Comparison of ENCODE assay signal across 1 cellular context in the genomic region with DNA sequence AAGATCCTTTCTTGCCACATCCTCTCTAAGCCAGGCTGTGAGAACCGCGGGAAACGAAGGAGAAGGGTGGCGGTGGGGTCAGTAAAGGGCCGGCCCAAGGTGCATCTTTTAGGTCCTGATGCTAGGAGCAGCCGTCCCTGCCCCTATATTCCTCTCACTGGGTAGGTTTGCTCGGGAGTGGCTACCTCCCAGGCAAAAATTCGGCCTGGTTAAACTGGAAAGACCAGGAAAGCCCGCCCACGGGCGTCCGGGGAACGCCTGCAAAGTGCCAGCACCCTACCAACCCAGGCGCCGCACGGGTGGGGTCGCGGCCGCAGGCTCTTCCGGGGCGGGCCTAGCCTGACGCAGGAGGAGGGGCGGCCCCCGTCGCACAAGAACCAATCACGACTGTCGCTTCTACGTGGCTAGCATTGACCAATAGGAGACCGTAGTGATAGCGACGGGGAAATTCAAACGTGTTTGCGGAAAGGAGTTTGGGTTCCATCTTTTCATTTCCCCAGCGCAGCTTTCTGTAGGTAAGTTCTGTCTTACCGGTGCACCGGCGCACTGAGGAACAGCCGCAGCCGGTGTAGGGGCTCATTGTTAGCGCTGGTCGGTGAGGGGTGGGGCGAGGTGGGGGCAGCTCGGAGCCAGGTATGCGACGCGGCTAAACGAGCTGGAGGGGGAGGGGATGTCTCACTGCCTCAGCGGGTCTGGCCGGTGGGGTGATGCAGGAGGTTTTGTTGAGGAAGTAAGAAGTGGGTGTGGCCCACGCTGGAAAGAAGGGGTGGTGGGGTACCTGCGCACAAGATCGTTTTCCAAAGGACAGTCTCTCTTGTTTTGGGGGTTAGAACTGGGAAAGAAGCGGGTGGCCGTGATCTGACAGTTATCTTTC.
TF ChIP-seq lines count a peak whose summit lies in the region.

A gene (plus strand): TSS at position 451 of the 874 bp plus-strand sequence. CDS start 1,195 bp downstream, outside the sequence.

TF ChIP-seq in HepG2, 621 proteins besides CTCF, POLR2A, EP300 and RAD21 (continued from another document and continues in another):
- TF ChIP-seq, protein P1, sequence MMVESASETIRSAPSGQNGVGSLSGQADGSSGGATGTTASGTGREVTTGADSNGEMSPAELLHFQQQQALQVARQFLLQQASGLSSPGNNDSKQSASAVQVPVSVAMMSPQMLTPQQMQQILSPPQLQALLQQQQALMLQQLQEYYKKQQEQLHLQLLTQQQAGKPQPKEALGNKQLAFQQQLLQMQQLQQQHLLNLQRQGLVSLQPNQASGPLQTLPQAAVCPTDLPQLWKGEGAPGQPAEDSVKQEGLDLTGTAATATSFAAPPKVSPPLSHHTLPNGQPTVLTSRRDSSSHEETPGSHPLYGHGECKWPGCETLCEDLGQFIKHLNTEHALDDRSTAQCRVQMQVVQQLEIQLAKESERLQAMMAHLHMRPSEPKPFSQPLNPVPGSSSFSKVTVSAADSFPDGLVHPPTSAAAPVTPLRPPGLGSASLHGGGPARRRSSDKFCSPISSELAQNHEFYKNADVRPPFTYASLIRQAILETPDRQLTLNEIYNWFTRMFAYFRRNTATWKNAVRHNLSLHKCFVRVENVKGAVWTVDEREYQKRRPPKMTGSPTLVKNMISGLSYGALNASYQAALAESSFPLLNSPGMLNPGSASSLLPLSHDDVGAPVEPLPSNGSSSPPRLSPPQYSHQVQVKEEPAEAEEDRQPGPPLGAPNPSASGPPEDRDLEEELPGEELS (CRISPR knock-in tag; IDR thresholded peaks at IDR 0.05) = no peak
- no peak for TF ChIP-seq ZNF225 (CRISPR knock-in tag; IDR thresholded peaks at IDR 0.05)
- TF ChIP-seq, protein P2, sequence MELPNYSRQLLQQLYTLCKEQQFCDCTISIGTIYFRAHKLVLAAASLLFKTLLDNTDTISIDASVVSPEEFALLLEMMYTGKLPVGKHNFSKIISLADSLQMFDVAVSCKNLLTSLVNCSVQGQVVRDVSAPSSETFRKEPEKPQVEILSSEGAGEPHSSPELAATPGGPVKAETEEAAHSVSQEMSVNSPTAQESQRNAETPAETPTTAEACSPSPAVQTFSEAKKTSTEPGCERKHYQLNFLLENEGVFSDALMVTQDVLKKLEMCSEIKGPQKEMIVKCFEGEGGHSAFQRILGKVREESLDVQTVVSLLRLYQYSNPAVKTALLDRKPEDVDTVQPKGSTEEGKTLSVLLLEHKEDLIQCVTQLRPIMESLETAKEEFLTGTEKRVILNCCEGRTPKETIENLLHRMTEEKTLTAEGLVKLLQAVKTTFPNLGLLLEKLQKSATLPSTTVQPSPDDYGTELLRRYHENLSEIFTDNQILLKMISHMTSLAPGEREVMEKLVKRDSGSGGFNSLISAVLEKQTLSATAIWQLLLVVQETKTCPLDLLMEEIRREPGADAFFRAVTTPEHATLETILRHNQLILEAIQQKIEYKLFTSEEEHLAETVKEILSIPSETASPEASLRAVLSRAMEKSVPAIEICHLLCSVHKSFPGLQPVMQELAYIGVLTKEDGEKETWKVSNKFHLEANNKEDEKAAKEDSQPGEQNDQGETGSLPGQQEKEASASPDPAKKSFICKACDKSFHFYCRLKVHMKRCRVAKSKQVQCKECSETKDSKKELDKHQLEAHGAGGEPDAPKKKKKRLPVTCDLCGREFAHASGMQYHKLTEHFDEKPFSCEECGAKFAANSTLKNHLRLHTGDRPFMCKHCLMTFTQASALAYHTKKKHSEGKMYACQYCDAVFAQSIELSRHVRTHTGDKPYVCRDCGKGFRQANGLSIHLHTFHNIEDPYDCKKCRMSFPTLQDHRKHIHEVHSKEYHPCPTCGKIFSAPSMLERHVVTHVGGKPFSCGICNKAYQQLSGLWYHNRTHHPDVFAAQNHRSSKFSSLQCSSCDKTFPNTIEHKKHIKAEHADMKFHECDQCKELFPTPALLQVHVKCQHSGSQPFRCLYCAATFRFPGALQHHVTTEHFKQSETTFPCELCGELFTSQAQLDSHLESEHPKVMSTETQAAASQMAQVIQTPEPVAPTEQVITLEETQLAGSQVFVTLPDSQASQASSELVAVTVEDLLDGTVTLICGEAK (IDR thresholded peaks at IDR 0.05) = no peak
- TF ChIP-seq, protein P2 (CRISPR knock-in tag; IDR thresholded peaks at IDR 0.05) = no peak
- TF ChIP-seq, protein P3, sequence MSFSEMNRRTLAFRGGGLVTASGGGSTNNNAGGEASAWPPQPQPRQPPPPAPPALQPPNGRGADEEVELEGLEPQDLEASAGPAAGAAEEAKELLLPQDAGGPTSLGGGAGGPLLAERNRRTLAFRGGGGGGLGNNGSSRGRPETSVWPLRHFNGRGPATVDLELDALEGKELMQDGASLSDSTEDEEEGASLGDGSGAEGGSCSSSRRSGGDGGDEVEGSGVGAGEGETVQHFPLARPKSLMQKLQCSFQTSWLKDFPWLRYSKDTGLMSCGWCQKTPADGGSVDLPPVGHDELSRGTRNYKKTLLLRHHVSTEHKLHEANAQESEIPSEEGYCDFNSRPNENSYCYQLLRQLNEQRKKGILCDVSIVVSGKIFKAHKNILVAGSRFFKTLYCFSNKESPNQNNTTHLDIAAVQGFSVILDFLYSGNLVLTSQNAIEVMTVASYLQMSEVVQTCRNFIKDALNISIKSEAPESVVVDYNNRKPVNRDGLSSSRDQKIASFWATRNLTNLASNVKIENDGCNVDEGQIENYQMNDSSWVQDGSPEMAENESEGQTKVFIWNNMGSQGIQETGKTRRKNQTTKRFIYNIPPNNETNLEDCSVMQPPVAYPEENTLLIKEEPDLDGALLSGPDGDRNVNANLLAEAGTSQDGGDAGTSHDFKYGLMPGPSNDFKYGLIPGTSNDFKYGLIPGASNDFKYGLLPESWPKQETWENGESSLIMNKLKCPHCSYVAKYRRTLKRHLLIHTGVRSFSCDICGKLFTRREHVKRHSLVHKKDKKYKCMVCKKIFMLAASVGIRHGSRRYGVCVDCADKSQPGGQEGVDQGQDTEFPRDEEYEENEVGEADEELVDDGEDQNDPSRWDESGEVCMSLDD (CRISPR knock-in tag; IDR thresholded peaks at IDR 0.05; ENCODE audit: borderline replicate concordance) = no peak
- TF ChIP-seq ZNF484 (CRISPR knock-in tag; IDR thresholded peaks at IDR 0.05; ENCODE audit: borderline replicate concordance, low read depth) = no peak
- TF ChIP-seq ZNF773 (CRISPR knock-in tag; IDR thresholded peaks at IDR 0.05; ENCODE audit: borderline replicate concordance) = no peak
- 0 out of 2 replicates have a peak, but pooled peaks have one; percentile 68 for TF ChIP-seq THYN1 (CRISPR knock-in tag; IDR thresholded peaks at IDR 0.05; ENCODE audit: borderline replicate concordance, low read depth)
- no peak for TF ChIP-seq ZNF674 (CRISPR knock-in tag; IDR thresholded peaks at IDR 0.05; ENCODE audit: low read depth)
- TF ChIP-seq ZNF605 (CRISPR knock-in tag; IDR thresholded peaks at IDR 0.05) = peak; percentile 42
- no peak for TF ChIP-seq ATAD3A (CRISPR knock-in tag; IDR thresholded peaks at IDR 0.05)
- 0 out of 2 replicates have a peak, but pooled peaks have one; percentile 56 for TF ChIP-seq ZNF816 (CRISPR knock-in tag; IDR thresholded peaks at IDR 0.05; ENCODE audit: borderline replicate concordance)
- TF ChIP-seq TBP (CRISPR knock-in tag; IDR thresholded peaks at IDR 0.05) = 0 out of 2 replicates have a peak, but pooled peaks have one; percentile 27
- TF ChIP-seq, protein P4, sequence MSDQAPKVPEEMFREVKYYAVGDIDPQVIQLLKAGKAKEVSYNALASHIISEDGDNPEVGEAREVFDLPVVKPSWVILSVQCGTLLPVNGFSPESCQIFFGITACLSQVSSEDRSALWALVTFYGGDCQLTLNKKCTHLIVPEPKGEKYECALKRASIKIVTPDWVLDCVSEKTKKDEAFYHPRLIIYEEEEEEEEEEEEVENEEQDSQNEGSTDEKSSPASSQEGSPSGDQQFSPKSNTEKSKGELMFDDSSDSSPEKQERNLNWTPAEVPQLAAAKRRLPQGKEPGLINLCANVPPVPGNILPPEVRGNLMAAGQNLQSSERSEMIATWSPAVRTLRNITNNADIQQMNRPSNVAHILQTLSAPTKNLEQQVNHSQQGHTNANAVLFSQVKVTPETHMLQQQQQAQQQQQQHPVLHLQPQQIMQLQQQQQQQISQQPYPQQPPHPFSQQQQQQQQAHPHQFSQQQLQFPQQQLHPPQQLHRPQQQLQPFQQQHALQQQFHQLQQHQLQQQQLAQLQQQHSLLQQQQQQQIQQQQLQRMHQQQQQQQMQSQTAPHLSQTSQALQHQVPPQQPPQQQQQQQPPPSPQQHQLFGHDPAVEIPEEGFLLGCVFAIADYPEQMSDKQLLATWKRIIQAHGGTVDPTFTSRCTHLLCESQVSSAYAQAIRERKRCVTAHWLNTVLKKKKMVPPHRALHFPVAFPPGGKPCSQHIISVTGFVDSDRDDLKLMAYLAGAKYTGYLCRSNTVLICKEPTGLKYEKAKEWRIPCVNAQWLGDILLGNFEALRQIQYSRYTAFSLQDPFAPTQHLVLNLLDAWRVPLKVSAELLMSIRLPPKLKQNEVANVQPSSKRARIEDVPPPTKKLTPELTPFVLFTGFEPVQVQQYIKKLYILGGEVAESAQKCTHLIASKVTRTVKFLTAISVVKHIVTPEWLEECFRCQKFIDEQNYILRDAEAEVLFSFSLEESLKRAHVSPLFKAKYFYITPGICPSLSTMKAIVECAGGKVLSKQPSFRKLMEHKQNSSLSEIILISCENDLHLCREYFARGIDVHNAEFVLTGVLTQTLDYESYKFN (CRISPR knock-in tag; conservative IDR thresholded peaks at IDR 0.05) = no peak; the same call in 1 of the 2 replicates
- no peak for TF ChIP-seq ZNF678 (CRISPR knock-in tag; IDR thresholded peaks at IDR 0.05)
- TF ChIP-seq, protein P5, sequence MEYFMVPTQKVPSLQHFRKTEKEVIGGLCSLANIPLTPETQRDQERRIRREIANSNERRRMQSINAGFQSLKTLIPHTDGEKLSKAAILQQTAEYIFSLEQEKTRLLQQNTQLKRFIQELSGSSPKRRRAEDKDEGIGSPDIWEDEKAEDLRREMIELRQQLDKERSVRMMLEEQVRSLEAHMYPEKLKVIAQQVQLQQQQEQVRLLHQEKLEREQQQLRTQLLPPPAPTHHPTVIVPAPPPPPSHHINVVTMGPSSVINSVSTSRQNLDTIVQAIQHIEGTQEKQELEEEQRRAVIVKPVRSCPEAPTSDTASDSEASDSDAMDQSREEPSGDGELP (IDR thresholded peaks at IDR 0.05; ENCODE audit: borderline replicate concordance, low read depth) = no peak
- TF ChIP-seq DPF2 (CRISPR knock-in tag; IDR thresholded peaks at IDR 0.05; ENCODE audit: borderline replicate concordance, low read depth) = no peak
- TF ChIP-seq EED (CRISPR knock-in tag; IDR thresholded peaks at IDR 0.05) = no peak
- no peak for TF ChIP-seq ZNF343 (CRISPR knock-in tag; IDR thresholded peaks at IDR 0.05)
- no peak for TF ChIP-seq TMF1 (CRISPR knock-in tag; IDR thresholded peaks at IDR 0.05; ENCODE audit: low read depth)
- peak; percentile 98 for TF ChIP-seq SIN3A (IDR thresholded peaks at IDR 0.05; ENCODE audit: borderline replicate concordance, low read depth, low read length)
- TF ChIP-seq CBX2 (IDR thresholded peaks at IDR 0.05; ENCODE audit: low read depth, low read length) = no peak
- no peak for TF ChIP-seq CBX2 (CRISPR knock-in tag; IDR thresholded peaks at IDR 0.05; ENCODE audit: low read depth)
- TF ChIP-seq AKAP8 (CRISPR knock-in tag; IDR thresholded peaks at IDR 0.05) = no peak
- TF ChIP-seq, protein P6, sequence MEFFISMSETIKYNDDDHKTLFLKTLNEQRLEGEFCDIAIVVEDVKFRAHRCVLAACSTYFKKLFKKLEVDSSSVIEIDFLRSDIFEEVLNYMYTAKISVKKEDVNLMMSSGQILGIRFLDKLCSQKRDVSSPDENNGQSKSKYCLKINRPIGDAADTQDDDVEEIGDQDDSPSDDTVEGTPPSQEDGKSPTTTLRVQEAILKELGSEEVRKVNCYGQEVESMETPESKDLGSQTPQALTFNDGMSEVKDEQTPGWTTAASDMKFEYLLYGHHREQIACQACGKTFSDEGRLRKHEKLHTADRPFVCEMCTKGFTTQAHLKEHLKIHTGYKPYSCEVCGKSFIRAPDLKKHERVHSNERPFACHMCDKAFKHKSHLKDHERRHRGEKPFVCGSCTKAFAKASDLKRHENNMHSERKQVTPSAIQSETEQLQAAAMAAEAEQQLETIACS (CRISPR knock-in tag; IDR thresholded peaks at IDR 0.05) = no peak
- TF ChIP-seq BHLHE40 (IDR thresholded peaks at IDR 0.05; ENCODE audit: low read length) = peak; percentile 60
- TF ChIP-seq ASH2L (IDR thresholded peaks at IDR 0.05; ENCODE audit: insufficient read length, low read depth, low read length) = peak; percentile 56
- TF ChIP-seq, protein P7, sequence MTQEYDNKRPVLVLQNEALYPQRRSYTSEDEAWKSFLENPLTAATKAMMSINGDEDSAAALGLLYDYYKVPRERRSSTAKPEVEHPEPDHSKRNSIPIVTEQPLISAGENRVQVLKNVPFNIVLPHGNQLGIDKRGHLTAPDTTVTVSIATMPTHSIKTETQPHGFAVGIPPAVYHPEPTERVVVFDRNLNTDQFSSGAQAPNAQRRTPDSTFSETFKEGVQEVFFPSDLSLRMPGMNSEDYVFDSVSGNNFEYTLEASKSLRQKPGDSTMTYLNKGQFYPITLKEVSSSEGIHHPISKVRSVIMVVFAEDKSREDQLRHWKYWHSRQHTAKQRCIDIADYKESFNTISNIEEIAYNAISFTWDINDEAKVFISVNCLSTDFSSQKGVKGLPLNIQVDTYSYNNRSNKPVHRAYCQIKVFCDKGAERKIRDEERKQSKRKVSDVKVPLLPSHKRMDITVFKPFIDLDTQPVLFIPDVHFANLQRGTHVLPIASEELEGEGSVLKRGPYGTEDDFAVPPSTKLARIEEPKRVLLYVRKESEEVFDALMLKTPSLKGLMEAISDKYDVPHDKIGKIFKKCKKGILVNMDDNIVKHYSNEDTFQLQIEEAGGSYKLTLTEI (CRISPR knock-in tag; conservative IDR thresholded peaks at IDR 0.05) = no peak
- TF ChIP-seq CAMTA2 (CRISPR knock-in tag; IDR thresholded peaks at IDR 0.05; ENCODE audit: borderline replicate concordance) = no peak; the same call in 1 of the 2 replicates
- no peak for TF ChIP-seq PHF21A (CRISPR knock-in tag; IDR thresholded peaks at IDR 0.05)
